ENCODE assay signal across 10 cellular contexts in the genomic region with DNA sequence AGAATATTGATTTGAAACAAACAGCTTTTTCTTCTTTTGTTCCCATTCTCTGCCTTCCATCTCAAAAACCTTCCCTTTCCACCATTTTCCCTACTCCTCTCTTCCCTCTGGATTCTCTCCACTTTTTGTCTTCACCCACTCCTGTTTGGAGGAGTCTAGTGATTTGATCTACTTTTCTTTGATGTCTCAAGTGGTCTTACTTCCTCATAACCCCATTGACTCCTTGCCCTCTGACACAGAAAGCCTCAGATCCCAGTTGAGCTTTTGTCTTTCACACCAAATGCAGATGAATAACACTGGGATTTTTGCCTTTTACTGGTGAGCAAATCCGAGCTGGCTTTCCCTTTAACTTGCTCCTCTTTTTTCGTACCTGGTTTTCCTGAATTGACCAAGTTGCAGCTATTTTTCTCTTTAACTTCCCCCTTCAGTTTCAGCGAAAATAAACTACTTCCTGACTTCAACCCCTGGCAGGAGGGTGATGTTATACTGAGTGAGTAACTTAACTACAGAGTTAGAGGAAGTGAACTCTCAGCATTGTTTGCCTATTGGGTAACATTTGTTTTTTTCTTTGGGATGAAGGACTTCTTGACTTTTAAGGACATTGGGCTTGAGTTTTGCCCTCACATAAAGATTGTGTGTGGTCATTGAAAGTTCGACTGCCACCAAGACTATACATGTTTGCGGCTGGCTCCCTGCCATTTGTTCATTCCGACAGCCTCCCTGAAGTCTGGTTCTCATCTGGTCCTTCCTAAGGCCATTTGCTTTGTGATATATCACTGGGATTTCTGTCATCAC.
DNase-seq lines count a peak whose midpoint lies in the region; ATAC-seq and TF ChIP-seq lines count a peak whose summit lies in the region.
"Had no signal": no experiment of that assay in that cellular context is flagged by ENCODE, and none has a peak within 500 bp of the region (broad histone marks: within the 10 kb centered on the region; RNA-seq: fewer than 3 reads in every experiment).

No MANE protein-coding gene starts in this region.

- H3K27ac ChIP-seq in IMR-90 (ENCODE audit: insufficient read depth, low read length) (no peak overlapping the region), epithelial cell of prostate (peak overlapping the region; percentile 85)
- H3K27ac ChIP-seq: neutrophil had no signal

- H3K4me1 ChIP-seq in IMR-90 (ENCODE audit: control insufficient read depth, insufficient read depth, low read length): peaks cover 4% of the 10 kb centered on the region; the same call in 1 of the 2 replicates

- no peak overlapping the region for H2AK9ac ChIP-seq in IMR-90 (replicated peaks; ENCODE audit: low read depth, low read length, poor library complexity)

- no peak for TF ChIP-seq RAD21 in IMR-90 (IDR thresholded peaks at IDR 0.05; ENCODE audit: low read length)

- peak overlapping the region; percentile 44; the same call in 1 of the 2 replicates for H2AK5ac ChIP-seq in IMR-90 (ENCODE audit: low read depth, low read length)

- CTCF ChIA-PET in IMR-90 (lab: Yijun Ruan, JAX): interaction anchor here (0.6 kb wide), 1 partner anchor 11 kb away, joined by 4 read pairs; no protein-coding TSS in a partner anchor

- DNase-seq in IMR-90: peak; percentile 61
- DNase-seq in epithelial cell of prostate (ENCODE audit: low read depth, low spot score): peak; percentile 45
- peak; percentile 15 for DNase-seq in putamen (ENCODE audit: low spot score)
- DNase-seq in activated CD4-positive, alpha-beta T cell treated with anti-CD3 and anti-CD28 coated beads for 1 hour: no peak
- DNase-seq in NCI-H128 (lab: John Stamatoyannopoulos, UW; ENCODE audit: unreplicated experiment): no peak
- DNase-seq in NCI-H2227 treated with DMSO at 0.1 percent for 48 hours (lab: John Stamatoyannopoulos, UW): no peak

- no peaks in the 10 kb centered on the region for H3K36me3 ChIP-seq in IMR-90 (ENCODE audit: control insufficient read depth, insufficient read depth, low read length)
- H3K36me3 ChIP-seq: neutrophil had no signal

- peak overlapping the region; percentile 52; the same call in 1 of the 2 replicates for H3K4me2 ChIP-seq in IMR-90 (ENCODE audit: low read depth, low read length)

- H2BK15ac ChIP-seq in IMR-90 (ENCODE audit: low read depth, low read length): peak overlapping the region; percentile 33; the same call in 1 of the 3 replicates

- TF ChIP-seq CTCF in IMR-90 (conservative IDR thresholded peaks at IDR 0.05; ENCODE audit: low read depth, low read length): no peak

- H3K14ac ChIP-seq in IMR-90 (replicated peaks; ENCODE audit: low read depth, low read length): peak overlapping the region; percentile 71

- peak overlapping the region; percentile 60 for H2BK120ac ChIP-seq in IMR-90 (ENCODE audit: low read depth, low read length)

- peak overlapping the region; percentile 68; the same call in 1 of the 2 replicates for H3K23ac ChIP-seq in IMR-90 (ENCODE audit: low read depth, low read length)

- BruUV-seq in IMR-90 (replicated peaks; lab: Mats Ljungman, UMichigan): no TSS peak

- H3K4ac ChIP-seq in IMR-90 (ENCODE audit: low read depth, low read length): peak overlapping the region; percentile 64; the same call in 1 of the 2 replicates

- peak overlapping the region; percentile 61 for H2BK20ac ChIP-seq in IMR-90 (ENCODE audit: low read depth, low read length)

- H3K79me1 ChIP-seq in IMR-90 (ENCODE audit: low read depth in 1 of 2, low read length in 2 of 2): no peaks in the 10 kb centered on the region

- H4K5ac ChIP-seq in IMR-90 (ENCODE audit: low read depth, low read length): peak overlapping the region; percentile 88

- no peaks in the 10 kb centered on the region for H3K9me3 ChIP-seq in IMR-90 (ENCODE audit: control insufficient read depth, insufficient read depth, low read length)
- H3K9me3 ChIP-seq: neutrophil had no signal

- H3K56ac ChIP-seq in IMR-90 (ENCODE audit: extremely low read depth, insufficient read depth, low read length): no peak overlapping the region

- POLR2A ChIA-PET in IMR-90 (lab: Charles Lee; ENCODE audit: unreplicated experiment): no interaction called here

- dilution Hi-C loops in IMR-90 (cut with HindIII; ENCODE audit: low sequenced_read_pairs, unreplicated experiment): no loop called here

- H3K27me3 ChIP-seq in IMR-90 (ENCODE audit: control insufficient read depth, insufficient read depth, low read length): no peaks in the 10 kb centered on the region
- H3K27me3 ChIP-seq: neutrophil had no signal

- no peaks in the 10 kb centered on the region for H4K20me1 ChIP-seq in IMR-90 (ENCODE audit: insufficient read depth, low read length)

- WGBS in IMR-90 (ENCODE audit: extremely low coverage in 2 of 2, insufficient read length in 1 of 2), 2 experiments: no CpG with 5 or more reads among the region's 6 CpGs

- intact Hi-C loops in IMR-90 (cut with micrococcal nuclease): no loop called here

- H3K9me1 ChIP-seq in IMR-90 (ENCODE audit: insufficient read depth, low read length): no peaks in the 10 kb centered on the region

- in situ Hi-C loops in IMR-90 (cut with MboI; ENCODE audit: low sequenced_read_pairs): no loop called here

- H4K91ac ChIP-seq in IMR-90 (ENCODE audit: insufficient read depth, low read depth, low read length): peak overlapping the region; percentile 49

- H2BK5ac ChIP-seq in IMR-90 (ENCODE audit: low read depth, low read length, poor library complexity, severe bottlenecking): peak overlapping the region; percentile 60

- peak overlapping the region; percentile 76; the same call in 1 of the 2 replicates for H3K18ac ChIP-seq in IMR-90 (ENCODE audit: low read depth, low read length)

- ATAC-seq in GM18873 (IDR thresholded peaks at IDR 0.05; ENCODE audit: low FRiP score, unreplicated experiment): peak; percentile 89
- ATAC-seq in IMR-90 (ENCODE audit: low read depth): peak; percentile 84
- ATAC-seq in GM19397 (IDR thresholded peaks at IDR 0.05; ENCODE audit: unreplicated experiment): no peak
- ATAC-seq: Panc1 had no signal

- H3K4me3 ChIP-seq in IMR-90 (ENCODE audit: insufficient read depth, low read depth, low read length): no peak overlapping the region

- H3K9ac ChIP-seq in IMR-90 (ENCODE audit: low read depth, low read length): no peak overlapping the region

- no peak for TF ChIP-seq POLR2A in IMR-90 (IDR thresholded peaks at IDR 0.05; ENCODE audit: low read depth, low read length)

- peak overlapping the region; percentile 38 for H2AFZ ChIP-seq in IMR-90 (replicated peaks; ENCODE audit: low read length, poor library complexity)

- H4K8ac ChIP-seq in IMR-90 (ENCODE audit: low read depth in 2 of 2, low read length in 2 of 2): peak overlapping the region; percentile 66 to 93

TF ChIP-seq in IMR-90, 13 proteins besides CTCF, POLR2A, EP300 and RAD21:
- TF ChIP-seq NFE2L2 (IDR thresholded peaks at IDR 0.05; ENCODE audit: low read depth, low read length) (no peak), CEBPB (IDR thresholded peaks at IDR 0.05; ENCODE audit: low read depth, low read length) (peak; percentile 58)
TF ChIP-seq in IMR-90: peak in this region for 1.

Comparison
In these comparisons a context has a peak if more than half of its experiments do, and no peak if none do; other contexts are left out.
1. DNase-seq: peak in IMR-90 (single experiment), epithelial cell of prostate (single experiment) and putamen (single experiment); none in activated CD4-positive, alpha-beta T cell treated with anti-CD3 and anti-CD28 coated beads for 1 hour (single experiment), NCI-H128 (single experiment) and NCI-H2227 treated with DMSO at 0.1 percent for 48 hours (single experiment).